8 cellular contexts compared by ENCODE assay signal in genomic region chr1:201649776-201650607, GRCh38.
A peak's percentile ranks its signal among the peaks of the same experiment; 100 is the strongest.
DNase-seq lines count a peak whose midpoint lies in the region; ATAC-seq, FAIRE-seq and TF ChIP-seq lines count a peak whose summit lies in the region.

No MANE protein-coding gene starts in this region.

- intact Hi-C loops in HepG2 (cut with micrococcal nuclease; ENCODE audit: unreplicated experiment) = no loop called here

- H3K9me3 ChIP-seq in liver (ENCODE audit: control insufficient read depth in 4 of 4, low read length in 3 of 4) = no peaks in the 10 kb centered on the region
- no peaks in the 10 kb centered on the region for H3K9me3 ChIP-seq in HepG2 (ENCODE audit: low read length)
- no peaks in the 10 kb centered on the region for H3K9me3 ChIP-seq in mucosa of stomach (ENCODE audit: control insufficient read depth, low read length)

- H3K27me3 ChIP-seq in liver (ENCODE audit: control insufficient read depth in 4 of 4, insufficient read depth in 4 of 4, low read length in 3 of 4) = peaks cover 0 to 2% (median 0%) of the 10 kb centered on the region in 4 donors
- H3K27me3 ChIP-seq in HepG2 (ENCODE audit: control insufficient read depth in 1 of 2, insufficient read depth in 2 of 2, low read length in 2 of 2) = peaks cover 9 to 57% of the 10 kb centered on the region in 2 experiments; a peak in 4 of 5 replicates
- H3K27me3 ChIP-seq in mucosa of stomach (ENCODE audit: control insufficient read depth, insufficient read depth, low read length) = peaks cover 21% of the 10 kb centered on the region

- 7% methylated on average over 61 of the region's 61 CpGs for WGBS in liver
- WGBS in HepG2 (ENCODE audit: low lambda C conversion rate) = 34% methylated on average over 23 of the region's 61 CpGs

- peaks cover 9 to 26% (median 18%) of the 10 kb centered on the region in 4 donors for H3K4me1 ChIP-seq in liver (ENCODE audit: control insufficient read depth in 4 of 4, insufficient read depth in 4 of 4, low read length in 3 of 4)
- no peaks in the 10 kb centered on the region for H3K4me1 ChIP-seq in HepG2 (ENCODE audit: insufficient read depth, low read length)
- H3K4me1 ChIP-seq in mucosa of stomach (ENCODE audit: control insufficient read depth, insufficient read depth, low read length) = peaks cover 24% of the 10 kb centered on the region

- no peak for FAIRE-seq in HepG2 (lab: Jason Lieb, UNC)

- TF ChIP-seq POLR2A in HepG2 (IDR thresholded peaks at IDR 0.05; ENCODE audit: insufficient read depth in 1 of 2, low read depth in 2 of 2, low read length in 2 of 2) = no peak

- no peak overlapping the region for H2AFZ ChIP-seq in HepG2 (ENCODE audit: low read length)

- no peak overlapping the region for H3K9ac ChIP-seq in liver (ENCODE audit: low read depth in 1 of 2, low read length in 2 of 2)
- no peak overlapping the region for H3K9ac ChIP-seq in HepG2 (ENCODE audit: insufficient read depth, low read depth, low read length)
- peak overlapping the region; percentile 68 for H3K9ac ChIP-seq in mucosa of stomach (ENCODE audit: low read length)

- BruUV-seq in HepG2 (replicated peaks; lab: Mats Ljungman, UMichigan) = no TSS peak

- POLR2A ChIA-PET in HepG2 (lab: Yijun Ruan, JAX) = no interaction called here

- no peak for ATAC-seq in HepG2
- no peak for ATAC-seq in GM21390 (IDR thresholded peaks at IDR 0.05; ENCODE audit: unreplicated experiment)

- CTCF ChIA-PET in HepG2 (lab: Yijun Ruan, JAX; ENCODE audit: low intra/inter-chr PET ratio, low total read pairs) = no interaction called here

- TF ChIP-seq RAD21 in liver (IDR thresholded peaks at IDR 0.05) (no peak), HepG2 (CRISPR knock-in tag; IDR thresholded peaks at IDR 0.05) (no peak)

- no peak for DNase-seq in HepG2 (ENCODE audit: low spot score)
- DNase-seq in RPMI7951 (ENCODE audit: low read depth) = peak; percentile 71
- peak; percentile 81 for DNase-seq in fibroblast of gingiva (ENCODE audit: low read depth)
- no peak for DNase-seq in NOMO-1 treated with DMSO at 0.1 percent for 48 hours (lab: John Stamatoyannopoulos, UW; ENCODE audit: unreplicated experiment)
- DNase-seq in HuH-7.5 (ENCODE audit: low spot score) = no peak

- no peak for TF ChIP-seq EP300 in HepG2 (IDR thresholded peaks at IDR 0.05; ENCODE audit: low read depth in 2 of 2, low read length in 2 of 2)
- TF ChIP-seq EP300 in HepG2 (CRISPR knock-in tag; IDR thresholded peaks at IDR 0.05; ENCODE audit: borderline replicate concordance) = no peak

- in situ Hi-C loops in HepG2 (cut with HindIII; ENCODE audit: extremely low pct_ligation_motif_present, low pct_unique_long_range_greater_than_20kb) = no loop called here

- TF ChIP-seq CTCF in liver (IDR thresholded peaks at IDR 0.05; ENCODE audit: low read depth, low read length, missing input control) (no peak), HepG2 (CRISPR knock-in tag; IDR thresholded peaks at IDR 0.05) (no peak)

- no peaks in the 10 kb centered on the region for H3K79me2 ChIP-seq in HepG2 (ENCODE audit: insufficient read depth, low read length)

- H3K4me3 ChIP-seq in liver (ENCODE audit: low read depth in 1 of 3, low read length in 3 of 3) = peak overlapping the region in 2 of 3 donors; percentile 24 to 33
- no peak overlapping the region for H3K4me3 ChIP-seq in HepG2 (replicated peaks in 1 of 3; ENCODE audit: insufficient read depth in 1 of 3, low read depth in 2 of 3, low read length in 3 of 3)
- H3K4me3 ChIP-seq in mucosa of stomach (ENCODE audit: low read length) = peak overlapping the region; percentile 67

- H3K36me3 ChIP-seq in liver (ENCODE audit: control insufficient read depth in 4 of 4, insufficient read depth in 3 of 4, low read depth in 1 of 4, low read length in 3 of 4) (no peaks in the 10 kb centered on the region), HepG2 (replicated peaks in 1 of 2; ENCODE audit: control insufficient read depth in 1 of 2, insufficient read depth in 2 of 2, low read length in 2 of 2) (no peaks in the 10 kb centered on the region), mucosa of stomach (ENCODE audit: control insufficient read depth, insufficient read depth, low read length) (no peaks in the 10 kb centered on the region)

- H3K27ac ChIP-seq in liver (ENCODE audit: low read depth in 1 of 2, low read length in 2 of 2) = no peak overlapping the region
- no peak overlapping the region for H3K27ac ChIP-seq in HepG2 (ENCODE audit: extremely low read length, insufficient read depth, low read length)

- no peak overlapping the region for H3K4me2 ChIP-seq in HepG2 (ENCODE audit: low read depth, low read length)

- H4K20me1 ChIP-seq in HepG2 (ENCODE audit: insufficient read depth, low read length) = 0 out of 2 replicates have a peak, but pooled peaks cover 2% of the 10 kb centered on the region

TF ChIP-seq in liver, 16 proteins besides CTCF, POLR2A, EP300 and RAD21:
- TF ChIP-seq MAX (IDR thresholded peaks at IDR 0.05) (no peak), ZBTB33 (IDR thresholded peaks at IDR 0.05) (no peak), NR2F2 (IDR thresholded peaks at IDR 0.05) (no peak), GABPA (IDR thresholded peaks at IDR 0.05 in 1 of 2, conservative IDR thresholded peaks at IDR 0.05 in 1 of 2) (no peak), SP1 (IDR thresholded peaks at IDR 0.05) (no peak), HNF4A (conservative IDR thresholded peaks at IDR 0.05) (no peak), TAF1 (conservative IDR thresholded peaks at IDR 0.05) (no peak), YY1 (IDR thresholded peaks at IDR 0.05) (no peak), FOXA1 (IDR thresholded peaks at IDR 0.05) (no peak)

TF ChIP-seq in HepG2, 621 proteins besides CTCF, POLR2A, EP300 and RAD21 (continues in another document):
- no peak for TF ChIP-seq ZNF770 (CRISPR knock-in tag; IDR thresholded peaks at IDR 0.05)
- TF ChIP-seq ZNF3 (CRISPR knock-in tag; IDR thresholded peaks at IDR 0.05) = no peak
- TF ChIP-seq ZNF790 (CRISPR knock-in tag; IDR thresholded peaks at IDR 0.05; ENCODE audit: borderline replicate concordance) = no peak
- TF ChIP-seq KIAA2018 (CRISPR knock-in tag; IDR thresholded peaks at IDR 0.05; ENCODE audit: borderline replicate concordance) = no peak

Comparison
In these comparisons a context has a peak if more than half of its experiments do, and no peak if none do; other contexts are left out.
1. H3K4me3 ChIP-seq: peak in liver (2 of 3) and mucosa of stomach (single experiment); none in HepG2 (0 of 3).
2. DNase-seq: peak in RPMI7951 (single experiment) and fibroblast of gingiva (single experiment); none in HepG2 (single experiment), NOMO-1 treated with DMSO at 0.1 percent for 48 hours (single experiment) and HuH-7.5 (single experiment).